Comparison of ENCODE assay signal across 9 cellular contexts in the genomic region with DNA sequence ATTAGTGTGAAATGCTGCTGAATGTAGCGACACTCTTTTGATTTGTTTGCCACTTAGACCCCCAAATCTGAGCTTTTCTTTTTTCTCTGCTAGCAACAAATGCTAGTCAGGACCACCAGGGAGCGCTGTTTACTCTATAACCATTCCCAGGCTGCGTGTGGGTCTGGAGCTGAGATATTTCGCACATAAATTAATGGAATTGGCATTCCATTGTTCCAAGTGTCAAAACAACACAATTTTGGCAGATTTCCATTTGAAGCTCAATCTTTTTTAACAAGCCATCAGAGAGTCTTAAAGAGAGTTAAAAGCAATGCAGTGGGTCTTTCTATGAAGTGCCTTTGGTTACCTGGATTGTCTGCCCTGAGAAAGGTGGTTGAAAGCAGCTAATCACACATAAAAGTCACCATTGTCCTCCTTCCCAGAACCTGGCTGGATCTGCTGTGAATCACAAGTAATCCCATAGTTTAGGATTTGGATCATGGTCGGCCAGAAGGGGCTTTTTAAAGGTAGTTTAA. TPM values are rescaled to one million over a fixed set of nuclear protein-coding genes. Genes with fewer than 3 reads are reported as not detected.
A peak's percentile ranks its signal among the peaks of the same experiment; 100 is the strongest.
DNase-seq lines count a peak whose midpoint lies in the region; ATAC-seq and TF ChIP-seq lines count a peak whose summit lies in the region.
"Had no signal": no experiment of that assay in that cellular context is flagged by ENCODE, and none has a peak within 500 bp of the region (broad histone marks: within the 10 kb centered on the region; RNA-seq: fewer than 3 reads in every experiment).

No MANE protein-coding gene starts in this region.

- DNase-seq in Ammon's horn (ENCODE audit: low spot score) (peak; percentile 78), H4 (ENCODE audit: low spot score) (peak; percentile 14), OCI-M1 (lab: John Stamatoyannopoulos, UW) (peak; percentile 69), foreskin keratinocyte (no peak), putamen (ENCODE audit: low spot score) (peak; percentile 68), EL (no peak)

- TF ChIP-seq CTCF in foreskin keratinocyte (conservative IDR thresholded peaks at IDR 0.05): peak; percentile 24

- no peak for ATAC-seq in foreskin keratinocyte
- no peak for ATAC-seq in HG02870 (IDR thresholded peaks at IDR 0.05; ENCODE audit: unreplicated experiment)
- ATAC-seq in HG03354 (IDR thresholded peaks at IDR 0.05; ENCODE audit: poor library complexity, severe bottlenecking, unreplicated experiment): no peak

- H3K27ac ChIP-seq in foreskin keratinocyte: no peak overlapping the region

- no peaks in the 10 kb centered on the region for H3K27me3 ChIP-seq in foreskin keratinocyte

- H3K4me1 ChIP-seq in foreskin keratinocyte: no peaks in the 10 kb centered on the region
- H3K4me1 ChIP-seq: HAP-1 had no signal

RNA-seq across cellular contexts. Expression of a gene that starts 7.4 kb away (rescaled TPM):
- total RNA-seq in H4 (2014; rRNA removed; shearing (Covaris generic)): 0.06 TPM in 2 replicates
- not detected in 2 replicates for total RNA-seq in foreskin keratinocyte
- polyA plus RNA-seq in foreskin keratinocyte: not detected in 2 replicates

Comparison
In these comparisons a context has a peak if more than half of its experiments do, and no peak if none do; other contexts are left out.
1. DNase-seq: peak in Ammon's horn (single experiment), H4 (single experiment), OCI-M1 (single experiment) and putamen (single experiment); none in foreskin keratinocyte (0 of 2) and EL (single experiment).